16 cellular contexts compared by ENCODE assay signal in the genomic region with DNA sequence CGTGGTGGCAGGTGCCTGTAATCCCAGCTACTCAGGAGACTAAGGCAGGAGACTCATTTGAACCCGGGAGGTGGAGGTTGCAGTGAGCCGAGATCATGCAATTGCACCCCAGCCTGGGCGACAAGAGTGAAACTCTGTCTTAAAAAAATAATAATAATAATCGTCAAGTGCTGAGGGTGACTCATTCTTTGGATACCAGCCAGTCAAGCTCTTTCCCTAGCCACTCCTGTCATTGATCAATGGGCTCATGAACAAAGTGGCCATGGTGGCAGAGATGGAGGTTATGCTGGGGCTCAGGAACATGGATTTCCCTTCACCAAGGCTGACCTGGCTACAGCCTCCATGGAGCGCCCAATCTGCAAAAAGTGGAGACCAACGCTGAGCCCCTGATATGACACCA.
"Had no signal": no experiment of that assay in that cellular context is flagged by ENCODE, and none has a peak within 500 bp of the region (broad histone marks: within the 10 kb centered on the region; RNA-seq: fewer than 3 reads in every experiment).

No MANE protein-coding gene starts in this region.

- H3K9me3 Mint-ChIP-seq: natural killer cell had no signal

- ATAC-seq: gastrocnemius medialis, heart left ventricle, left colon, natural killer cell, WTC11 had no signal

- H3K27ac Mint-ChIP-seq: activated CD4-positive, alpha-beta T cell treated with anti-CD3 and anti-CD28 coated beads, Interleukin-2, amount 10 ng/mL, durations not matched to agents 7 days and 5 days; activated naive CD8-positive, alpha-beta T cell treated with anti-CD3 and anti-CD28 coated beads for 36 hours; activated T-helper 1 cell treated with anti-CD3 and anti-CD28 coated beads, Interleukin-12 subunit alpha, Interleukin-12 subunit beta, Interleukin-2, Interleukin-4 antibody, amounts not matched to agents 30 ng/mL and 10 ng/mL and 1 ng/mL, durations not matched to agents 14 hours and 24 hours and 36 hours; natural killer cell; WTC11 had no signal

- H3K36me3 ChIP-seq: breast epithelium, gastrocnemius medialis, heart left ventricle, neutrophil, stomach had no signal

- H3K4me3 ChIP-seq: breast epithelium, gastrocnemius medialis, heart left ventricle, lung, stomach, testis had no signal

- H3K36me3 Mint-ChIP-seq: activated naive CD8-positive, alpha-beta T cell treated with anti-CD3 and anti-CD28 coated beads for 36 hours; natural killer cell had no signal

- H3K9me3 ChIP-seq: breast epithelium, gastrocnemius medialis, neutrophil, testis had no signal

- H3K27me3 ChIP-seq: breast epithelium, gastrocnemius medialis, heart left ventricle, neutrophil, stomach, testis had no signal

- H3K27me3 Mint-ChIP-seq: activated CD4-positive, alpha-beta T cell treated with anti-CD3 and anti-CD28 coated beads, Interleukin-2, amount 10 ng/mL, durations not matched to agents 7 days and 5 days; activated naive CD8-positive, alpha-beta T cell treated with anti-CD3 and anti-CD28 coated beads for 36 hours had no signal

- H3K4me1 Mint-ChIP-seq: natural killer cell had no signal

- DNase-seq: activated CD4-positive, alpha-beta T cell treated with anti-CD3 and anti-CD28 coated beads, Interleukin-2, amount 10 ng/mL, durations not matched to agents 7 days and 5 days; activated naive CD8-positive, alpha-beta T cell treated with anti-CD3 and anti-CD28 coated beads for 36 hours; amygdala; gastrocnemius medialis; heart left ventricle; left colon; natural killer cell; stimulated activated CD4-positive, alpha-beta T cell treated with anti-CD3 and anti-CD28 coated beads, Interleukin-1b, Interleukin-23, amount 100 ng/mL, for 48 hours; stomach; T-helper 2 cell; testis had no signal

- H3K4me3 Mint-ChIP-seq: activated CD4-positive, alpha-beta T cell treated with anti-CD3 and anti-CD28 coated beads, Interleukin-2, amount 10 ng/mL, durations not matched to agents 7 days and 5 days; activated naive CD8-positive, alpha-beta T cell treated with anti-CD3 and anti-CD28 coated beads for 36 hours; activated T-helper 1 cell treated with anti-CD3 and anti-CD28 coated beads, Interleukin-12 subunit alpha, Interleukin-12 subunit beta, Interleukin-2, Interleukin-4 antibody, amounts not matched to agents 30 ng/mL and 10 ng/mL and 1 ng/mL, durations not matched to agents 14 hours and 24 hours and 36 hours; natural killer cell; WTC11 had no signal

- H3K27ac ChIP-seq: breast epithelium, gastrocnemius medialis, heart left ventricle, neutrophil, stomach, testis had no signal

- H3K4me1 ChIP-seq: breast epithelium, gastrocnemius medialis, stomach, testis had no signal
